Comparison of ENCODE assay signal across 8 cellular contexts in genomic region chr12:104613407-104613806, GRCh38.
DNase-seq lines count a peak whose midpoint lies in the region; ATAC-seq, FAIRE-seq and TF ChIP-seq lines count a peak whose summit lies in the region.
"Not testable (repeated sequence)": the region's sequence is repeated elsewhere in the genome, so short reads cannot be mapped to it uniquely, and the experiment has no call there.

No MANE protein-coding gene starts in this region.

- intact Hi-C loops in CD8-positive, alpha-beta T cell (cut with DNase I, micrococcal nuclease); activated CD4-positive, alpha-beta T cell treated with anti-CD3 and anti-CD28 coated beads, Interleukin-2, amount 10 ng/mL, durations not matched to agents 24 days and 14 days (cut with micrococcal nuclease); activated T-helper 1 cell treated with anti-CD3 and anti-CD28 coated beads, Interleukin-12 subunit alpha, Interleukin-12 subunit beta, Interleukin-2, Interleukin-4 antibody, amounts not matched to agents 30 ng/mL and 10 ng/mL and 1 ng/mL, durations not matched to agents 14 hours and 24 hours and 36 hours (cut with micrococcal nuclease); K562 (cut with micrococcal nuclease): not testable (repeated sequence)

- not testable (repeated sequence) for H3K27me3 Mint-ChIP-seq in CD8-positive, alpha-beta T cell (ENCODE audit: low read depth); activated CD4-positive, alpha-beta T cell treated with anti-CD3 and anti-CD28 coated beads, Interleukin-2, amount 10 ng/mL, durations not matched to agents 24 days and 14 days; activated T-helper 1 cell treated with anti-CD3 and anti-CD28 coated beads, Interleukin-12 subunit alpha, Interleukin-12 subunit beta, Interleukin-2, Interleukin-4 antibody, amounts not matched to agents 30 ng/mL and 10 ng/mL and 1 ng/mL, durations not matched to agents 14 hours and 24 hours and 36 hours (ENCODE audit: insufficient read depth); naive B cell; stimulated activated naive CD8-positive, alpha-beta T cell treated with anti-CD3 and anti-CD28 coated beads, Interleukin-15, Interleukin-2, amounts not matched to agents 100 ng/mL and 50 ng/mL, for 24 hours

- TF ChIP-seq CTCF in CD8-positive, alpha-beta T cell (IDR thresholded peaks at IDR 0.05); NB4 (IDR thresholded peaks at IDR 0.05; ENCODE audit: low read depth, low read length); K562 (IDR thresholded peaks at IDR 0.05 in 2 of 3, conservative IDR thresholded peaks at IDR 0.05 in 1 of 3; ENCODE audit: insufficient read depth in 2 of 3, low read depth in 1 of 3, low read length in 3 of 3): not testable (repeated sequence)

- in situ Hi-C loops in K562 (cut with MboI), result not testable (repeated sequence)

- H2AFZ ChIP-seq in K562 (ENCODE audit: low read depth, low read length), result not testable (repeated sequence)

- not testable (repeated sequence) for TF ChIP-seq POLR2A in NB4 (IDR thresholded peaks at IDR 0.05; ENCODE audit: extremely low read depth, insufficient read length); K562 (conservative IDR thresholded peaks at IDR 0.05)

- H3K9ac ChIP-seq in BLaER1 treated with 17β-estradiol and CSF1 and Interleukin-3, amounts not matched to agents 10 nM and 100 nM; K562 (ENCODE audit: insufficient read depth in 1 of 2, low read depth in 2 of 2, low read length in 2 of 2): not testable (repeated sequence)

- POLR2A ChIA-PET in CD8-positive, alpha-beta T cell (lab: Charles Lee); K562 (lab: Yijun Ruan, JAX): not testable (repeated sequence)

- peak overlapping the region; percentile 5 for H3K27ac Mint-ChIP-seq in CD8-positive, alpha-beta T cell
- H3K27ac Mint-ChIP-seq in activated CD4-positive, alpha-beta T cell treated with anti-CD3 and anti-CD28 coated beads, Interleukin-2, amount 10 ng/mL, durations not matched to agents 24 days and 14 days, result peak overlapping the region; percentile 38
- peak overlapping the region; percentile 30 for H3K27ac Mint-ChIP-seq in activated T-helper 1 cell treated with anti-CD3 and anti-CD28 coated beads, Interleukin-12 subunit alpha, Interleukin-12 subunit beta, Interleukin-2, Interleukin-4 antibody, amounts not matched to agents 30 ng/mL and 10 ng/mL and 1 ng/mL, durations not matched to agents 14 hours and 24 hours and 36 hours
- H3K27ac Mint-ChIP-seq in naive B cell, result peak overlapping the region; percentile 3 to 91 (median 77)
- H3K27ac Mint-ChIP-seq in stimulated activated naive CD8-positive, alpha-beta T cell treated with anti-CD3 and anti-CD28 coated beads, Interleukin-15, Interleukin-2, amounts not matched to agents 100 ng/mL and 50 ng/mL, for 24 hours, result peak overlapping the region; percentile 47

- H3K79me2 ChIP-seq in K562 (ENCODE audit: control insufficient read depth, insufficient read depth, low read length), result peaks cover 34% of the 10 kb centered on the region

- 70% methylated on average over 3 of the region's 3 CpGs for WGBS in K562 (ENCODE audit: insufficient coverage, low coverage, missing lambda C conversion rate)

- H3K9me3 ChIP-seq in BLaER1 treated with 17β-estradiol and CSF1 and Interleukin-3, amounts not matched to agents 10 nM and 100 nM (replicated peaks in 1 of 11), result peaks cover 12 to 28% (median 26%) of the 10 kb centered on the region in 11 experiments
- H3K9me3 ChIP-seq in CD8-positive, alpha-beta T cell (ENCODE audit: low read length); K562 (replicated peaks; ENCODE audit: control insufficient read depth, insufficient read depth, low read depth, low read length): not testable (repeated sequence)

- peaks cover 14% of the 10 kb centered on the region for H3K36me3 Mint-ChIP-seq in CD8-positive, alpha-beta T cell
- peaks cover 20% of the 10 kb centered on the region for H3K36me3 Mint-ChIP-seq in activated CD4-positive, alpha-beta T cell treated with anti-CD3 and anti-CD28 coated beads, Interleukin-2, amount 10 ng/mL, durations not matched to agents 24 days and 14 days (ENCODE audit: low read depth)
- H3K36me3 Mint-ChIP-seq in activated T-helper 1 cell treated with anti-CD3 and anti-CD28 coated beads, Interleukin-12 subunit alpha, Interleukin-12 subunit beta, Interleukin-2, Interleukin-4 antibody, amounts not matched to agents 30 ng/mL and 10 ng/mL and 1 ng/mL, durations not matched to agents 14 hours and 24 hours and 36 hours (ENCODE audit: low read depth), result peaks cover 20% of the 10 kb centered on the region
- H3K36me3 Mint-ChIP-seq in naive B cell, result peaks cover 15 to 18% of the 10 kb centered on the region in 2 donors
- H3K36me3 Mint-ChIP-seq in stimulated activated naive CD8-positive, alpha-beta T cell treated with anti-CD3 and anti-CD28 coated beads, Interleukin-15, Interleukin-2, amounts not matched to agents 100 ng/mL and 50 ng/mL, for 24 hours (ENCODE audit: low read depth), result not testable (repeated sequence)

- TF ChIP-seq RAD21 in K562 (CRISPR knock-in tag; conservative IDR thresholded peaks at IDR 0.05 in 1 of 2, IDR thresholded peaks at IDR 0.05 in 1 of 2), result not testable (repeated sequence)

- CTCF ChIA-PET in CD8-positive, alpha-beta T cell (lab: Charles Lee); K562 (lab: Yijun Ruan, JAX; ENCODE audit: low intra/inter-chr PET ratio): not testable (repeated sequence)

- not testable (repeated sequence) for H3K9me3 Mint-ChIP-seq in CD8-positive, alpha-beta T cell; activated CD4-positive, alpha-beta T cell treated with anti-CD3 and anti-CD28 coated beads, Interleukin-2, amount 10 ng/mL, durations not matched to agents 24 days and 14 days; activated T-helper 1 cell treated with anti-CD3 and anti-CD28 coated beads, Interleukin-12 subunit alpha, Interleukin-12 subunit beta, Interleukin-2, Interleukin-4 antibody, amounts not matched to agents 30 ng/mL and 10 ng/mL and 1 ng/mL, durations not matched to agents 14 hours and 24 hours and 36 hours; naive B cell; stimulated activated naive CD8-positive, alpha-beta T cell treated with anti-CD3 and anti-CD28 coated beads, Interleukin-15, Interleukin-2, amounts not matched to agents 100 ng/mL and 50 ng/mL, for 24 hours

- H3K4me3 ChIP-seq in BLaER1 treated with 17β-estradiol and CSF1 and Interleukin-3, amounts not matched to agents 10 nM and 100 nM; CD8-positive, alpha-beta T cell (ENCODE audit: low read depth, low read length); NB4 (ENCODE audit: low read depth, low read length); K562: not testable (repeated sequence)

- ATAC-seq in CD8-positive, alpha-beta T cell; K562; naive B cell (ENCODE audit: low read depth in 2 of 2): not testable (repeated sequence)

- not testable (repeated sequence) for DNase-seq in CD8-positive, alpha-beta T cell; activated CD4-positive, alpha-beta T cell treated with anti-CD3 and anti-CD28 coated beads, Interleukin-2, amount 10 ng/mL, durations not matched to agents 24 days and 14 days; activated T-helper 1 cell treated with anti-CD3 and anti-CD28 coated beads, Interleukin-12 subunit alpha, Interleukin-12 subunit beta, Interleukin-2, Interleukin-4 antibody, amounts not matched to agents 30 ng/mL and 10 ng/mL and 1 ng/mL, durations not matched to agents 14 hours and 24 hours and 36 hours (ENCODE audit: low spot score); K562 (ENCODE audit: extremely low read depth in 1 of 4, low spot score in 3 of 4); naive B cell
- DNase-seq in NB4 (ENCODE audit: low read depth), result peak; percentile 53

- peaks cover 0 to 61% (median 35%) of the 10 kb centered on the region in 11 experiments; a peak in 13 of 22 replicates for H4K20me1 ChIP-seq in BLaER1 treated with 17β-estradiol and CSF1 and Interleukin-3, amounts not matched to agents 10 nM and 100 nM
- not testable (repeated sequence) for H4K20me1 ChIP-seq in K562 (replicated peaks; ENCODE audit: control insufficient read depth, insufficient read depth, low read length)

- H3K4me3 Mint-ChIP-seq in CD8-positive, alpha-beta T cell; activated CD4-positive, alpha-beta T cell treated with anti-CD3 and anti-CD28 coated beads, Interleukin-2, amount 10 ng/mL, durations not matched to agents 24 days and 14 days; activated T-helper 1 cell treated with anti-CD3 and anti-CD28 coated beads, Interleukin-12 subunit alpha, Interleukin-12 subunit beta, Interleukin-2, Interleukin-4 antibody, amounts not matched to agents 30 ng/mL and 10 ng/mL and 1 ng/mL, durations not matched to agents 14 hours and 24 hours and 36 hours; stimulated activated naive CD8-positive, alpha-beta T cell treated with anti-CD3 and anti-CD28 coated beads, Interleukin-15, Interleukin-2, amounts not matched to agents 100 ng/mL and 50 ng/mL, for 24 hours: not testable (repeated sequence)
- H3K4me3 Mint-ChIP-seq in naive B cell, result peak overlapping the region in 2 of 8 donors; percentile 56 to 69

- not testable (repeated sequence) for BruUV-seq in K562 (replicated peaks; lab: Mats Ljungman, UMichigan)

- not testable (repeated sequence) for TF ChIP-seq EP300 in K562 (IDR thresholded peaks at IDR 0.05; ENCODE audit: low read length)

- FAIRE-seq in K562 (lab: Jason Lieb, UNC), result not testable (repeated sequence)

- peak overlapping the region in 7 of 11 experiments; percentile 3 to 34 (median 8); a peak in 6 of 22 replicates for H3K4me2 ChIP-seq in BLaER1 treated with 17β-estradiol and CSF1 and Interleukin-3, amounts not matched to agents 10 nM and 100 nM
- not testable (repeated sequence) for H3K4me2 ChIP-seq in K562 (ENCODE audit: insufficient read depth, low read length)

- H3K27ac ChIP-seq in BLaER1 treated with 17β-estradiol and CSF1 and Interleukin-3, amounts not matched to agents 10 nM and 100 nM, result peak overlapping the region in 1 of 11 experiments; percentile 21; a peak in 1 of 22 replicates
- H3K27ac ChIP-seq in CD8-positive, alpha-beta T cell (ENCODE audit: low read depth, low read length); K562 (ENCODE audit: extremely low read depth, low read depth, low read length): not testable (repeated sequence)

- H3K4me1 ChIP-seq in BLaER1 treated with 17β-estradiol and CSF1 and Interleukin-3, amounts not matched to agents 10 nM and 100 nM, result peaks cover 27 to 49% (median 38%) of the 10 kb centered on the region in 10 experiments
- not testable (repeated sequence) for H3K4me1 ChIP-seq in CD8-positive, alpha-beta T cell (ENCODE audit: insufficient read depth, low read length)
- H3K4me1 ChIP-seq in K562 (replicated peaks in 1 of 2; ENCODE audit: control insufficient read depth in 2 of 2, insufficient read depth in 2 of 2, low read length in 2 of 2), result peaks cover 15 to 16% of the 10 kb centered on the region in 2 experiments

- peaks cover 37% of the 10 kb centered on the region for H3K4me1 Mint-ChIP-seq in CD8-positive, alpha-beta T cell (ENCODE audit: low read depth)
- peaks cover 17% of the 10 kb centered on the region for H3K4me1 Mint-ChIP-seq in activated CD4-positive, alpha-beta T cell treated with anti-CD3 and anti-CD28 coated beads, Interleukin-2, amount 10 ng/mL, durations not matched to agents 24 days and 14 days
- H3K4me1 Mint-ChIP-seq in activated T-helper 1 cell treated with anti-CD3 and anti-CD28 coated beads, Interleukin-12 subunit alpha, Interleukin-12 subunit beta, Interleukin-2, Interleukin-4 antibody, amounts not matched to agents 30 ng/mL and 10 ng/mL and 1 ng/mL, durations not matched to agents 14 hours and 24 hours and 36 hours (ENCODE audit: low read depth), result peaks cover 25% of the 10 kb centered on the region
- peaks cover 50 to 70% (median 57%) of the 10 kb centered on the region in 3 donors for H3K4me1 Mint-ChIP-seq in naive B cell
- peaks cover 20% of the 10 kb centered on the region for H3K4me1 Mint-ChIP-seq in stimulated activated naive CD8-positive, alpha-beta T cell treated with anti-CD3 and anti-CD28 coated beads, Interleukin-15, Interleukin-2, amounts not matched to agents 100 ng/mL and 50 ng/mL, for 24 hours (ENCODE audit: low read depth)

- H3K36me3 ChIP-seq in BLaER1 treated with 17β-estradiol and CSF1 and Interleukin-3, amounts not matched to agents 10 nM and 100 nM, result peaks cover 20 to 95% (median 69%) of the 10 kb centered on the region in 11 experiments
- not testable (repeated sequence) for H3K36me3 ChIP-seq in CD8-positive, alpha-beta T cell (ENCODE audit: insufficient read depth, low read length); K562 (ENCODE audit: control insufficient read depth, insufficient read depth, low read length)

- H3K9me1 ChIP-seq in K562 (ENCODE audit: control insufficient read depth, insufficient read depth, low read length), result not testable (repeated sequence)

- H3K27me3 ChIP-seq in BLaER1 treated with 17β-estradiol and CSF1 and Interleukin-3, amounts not matched to agents 10 nM and 100 nM; CD8-positive, alpha-beta T cell (ENCODE audit: insufficient read depth, low read length); K562 (ENCODE audit: control insufficient read depth in 2 of 2, insufficient read depth in 2 of 2, low read length in 2 of 2): not testable (repeated sequence)

Comparison
In these comparisons a context has a peak if more than half of its experiments do, and no peak if none do; other contexts are left out.
1. H3K27ac Mint-ChIP-seq: peak in every context shown above with its lines; median percentile 77 in naive B cell; 47 in stimulated activated naive CD8-positive, alpha-beta T cell treated with anti-CD3 and anti-CD28 coated beads, Interleukin-15, Interleukin-2, amounts not matched to agents 100 ng/mL and 50 ng/mL, for 24 hours; 38 in activated CD4-positive, alpha-beta T cell treated with anti-CD3 and anti-CD28 coated beads, Interleukin-2, amount 10 ng/mL, durations not matched to agents 24 days and 14 days; 30 in activated T-helper 1 cell treated with anti-CD3 and anti-CD28 coated beads, Interleukin-12 subunit alpha, Interleukin-12 subunit beta, Interleukin-2, Interleukin-4 antibody, amounts not matched to agents 30 ng/mL and 10 ng/mL and 1 ng/mL, durations not matched to agents 14 hours and 24 hours and 36 hours; 5 in CD8-positive, alpha-beta T cell.